ENCODE assay signal across 8 cellular contexts in the genomic region with DNA sequence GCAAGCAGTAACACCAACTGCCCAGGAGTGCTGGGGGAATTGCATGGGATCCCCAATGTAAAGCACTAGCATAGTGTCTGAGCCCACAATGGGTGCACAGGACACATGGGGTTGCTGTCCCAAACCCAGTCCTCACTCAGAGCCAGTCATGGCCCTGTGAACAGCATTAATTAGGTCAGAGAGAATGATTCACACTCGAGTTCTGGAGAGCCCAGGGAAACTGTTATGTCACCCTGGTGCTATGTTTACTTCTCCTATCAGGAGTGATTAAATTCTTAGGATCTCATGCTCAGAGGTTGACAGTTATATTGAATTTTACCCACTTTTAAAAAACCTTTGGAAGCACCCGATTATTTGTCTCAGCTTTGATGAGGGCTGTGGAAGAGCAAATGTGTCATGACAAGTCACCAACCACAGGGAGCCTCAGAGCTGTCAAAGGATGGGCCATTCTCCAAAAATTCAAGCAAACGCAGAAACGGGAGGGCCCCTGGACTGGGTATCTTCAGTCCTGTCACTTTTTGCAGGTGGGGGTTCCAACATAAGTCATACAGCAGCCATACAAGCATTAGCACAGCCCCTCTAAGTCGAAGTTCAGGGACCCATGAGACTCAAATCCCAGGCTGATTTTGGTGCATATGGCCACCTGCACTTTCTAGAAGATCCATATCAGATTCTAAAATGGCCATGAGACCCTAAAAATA. TPM values are rescaled to one million over a fixed set of nuclear protein-coding genes. Genes with fewer than 3 reads are reported as not detected.
A peak's percentile ranks its signal among the peaks of the same experiment; 100 is the strongest.
DNase-seq lines count a peak whose midpoint lies in the region; ATAC-seq, FAIRE-seq and TF ChIP-seq lines count a peak whose summit lies in the region.

No MANE protein-coding gene starts in this region.

- no peak for TF ChIP-seq RAD21 in neural cell (conservative IDR thresholded peaks at IDR 0.05)

- H3K4me3 ChIP-seq in GM06990 (replicated peaks; ENCODE audit: low read depth, low read length) (peak overlapping the region; percentile 81), epithelial cell of esophagus (ENCODE audit: low read length) (peak overlapping the region; percentile 61), neural cell (ENCODE audit: low read length) (peak overlapping the region; percentile 94)

- no peaks in the 10 kb centered on the region for H3K9me2 ChIP-seq in neural cell (ENCODE audit: insufficient read depth, low read length)

- TF ChIP-seq CTCF in GM06990 (IDR thresholded peaks at IDR 0.05; ENCODE audit: insufficient read depth, low read length, poor library complexity, severe bottlenecking) = no peak
- no peak for TF ChIP-seq CTCF in epithelial cell of esophagus (IDR thresholded peaks at IDR 0.05; ENCODE audit: insufficient read depth, low read depth, low read length, missing control alignments)
- TF ChIP-seq CTCF in neural cell (IDR thresholded peaks at IDR 0.05; ENCODE audit: poor library complexity, severe bottlenecking) = no peak

- H3K79me2 ChIP-seq in neural cell (replicated peaks; ENCODE audit: insufficient read depth, low read length) = no peaks in the 10 kb centered on the region

- FAIRE-seq in RCC 7860 (lab: Jason Lieb, UNC) = peak; percentile 65

- peaks cover 7% of the 10 kb centered on the region for H3K36me3 ChIP-seq in GM06990 (ENCODE audit: control insufficient read depth, insufficient read depth, low read length)
- H3K36me3 ChIP-seq in neural cell (ENCODE audit: insufficient read depth, low read length) = no peaks in the 10 kb centered on the region

- TF ChIP-seq EP300 in neural cell (conservative IDR thresholded peaks at IDR 0.05; ENCODE audit: poor library complexity, severe bottlenecking) = no peak

- no peak overlapping the region for H2AFZ ChIP-seq in neural cell (ENCODE audit: low read depth, low read length)

- DNase-seq in GM06990 (ENCODE audit: extremely low read depth, insufficient read length) = no peak
- DNase-seq in RCC 7860 (ENCODE audit: low spot score) = peak; percentile 79
- DNase-seq in epithelial cell of esophagus (ENCODE audit: low read depth) = peak; percentile 83
- DNase-seq in NK-92 treated with Interleukin-12 subunit alpha and Interleukin-12 subunit beta, amount 100 ng/mL, for 24 hours (lab: John Stamatoyannopoulos, UW) = no peak
- DNase-seq in NOMO-1 treated with dmso at 0.1 percent for 144 hours (lab: John Stamatoyannopoulos, UW; ENCODE audit: unreplicated experiment) = no peak
- DNase-seq in iPS-NIHi7 (ENCODE audit: extremely low spot score) = no peak

- no peak for ATAC-seq in GM19397 (IDR thresholded peaks at IDR 0.05; ENCODE audit: unreplicated experiment)

- no peak overlapping the region for H3K27ac ChIP-seq in neural cell (ENCODE audit: low read length)

- H3F3A ChIP-seq in neural cell (ENCODE audit: insufficient read depth, low read length, poor library complexity, severe bottlenecking) = no peaks in the 10 kb centered on the region

- H3K9me3 ChIP-seq in neural cell (ENCODE audit: low read length) = no peaks in the 10 kb centered on the region

- H3K27me3 ChIP-seq in GM06990 (replicated peaks; ENCODE audit: control insufficient read depth, insufficient read depth, low read length) (no peaks in the 10 kb centered on the region), neural cell (ENCODE audit: insufficient read depth, low read depth, low read length) (no peaks in the 10 kb centered on the region)

- peak overlapping the region; percentile 72 for H3K4me2 ChIP-seq in neural cell (ENCODE audit: low read length)

- H4K20me1 ChIP-seq in neural cell (ENCODE audit: insufficient read depth) = no peaks in the 10 kb centered on the region

- peak overlapping the region; percentile 82 for H3K9ac ChIP-seq in neural cell (ENCODE audit: low read length)

TF ChIP-seq in neural cell, 6 proteins besides CTCF, POLR2A, EP300 and RAD21:
- TF ChIP-seq TAF1 (IDR thresholded peaks at IDR 0.05; ENCODE audit: low read depth) = no peak
- TF ChIP-seq MXI1 (conservative IDR thresholded peaks at IDR 0.05; ENCODE audit: poor library complexity, severe bottlenecking) = no peak
- TF ChIP-seq EZH2 (IDR thresholded peaks at IDR 0.05; ENCODE audit: borderline replicate concordance, insufficient read depth, low read length, poor library complexity, severe bottlenecking) = no peak
- TF ChIP-seq REST (IDR thresholded peaks at IDR 0.05; ENCODE audit: borderline replicate concordance) = no peak
- no peak for TF ChIP-seq POLR2AphosphoS5 (IDR thresholded peaks at IDR 0.05)
- TF ChIP-seq SMC3 (conservative IDR thresholded peaks at IDR 0.05; ENCODE audit: poor library complexity) = no peak

RNA-seq across cellular contexts. Expression of gene RASSF4, which starts 1.3 kb away (rescaled TPM):
- 10.2 and 12.4 TPM in 2 replicates for polyA plus RNA-seq in neural cell
- polyA minus RNA-seq in neural cell = 6.3 and 10.0 TPM in 2 replicates

RNA-seq across cellular contexts. Expression of gene DEPP1, which starts 20.3 kb away (rescaled TPM):
- polyA plus RNA-seq in neural cell = 4.3 and 5.2 TPM in 2 replicates
- 9.5 and 10.4 TPM in 2 replicates for polyA minus RNA-seq in neural cell

RNA-seq across cellular contexts. Expression of gene ZNF22, which starts 42.4 kb away (rescaled TPM):
- polyA plus RNA-seq in neural cell = 32.9 and 34.1 TPM in 2 replicates
- polyA minus RNA-seq in neural cell = 34.6 and 35.8 TPM in 2 replicates

RNA-seq across cellular contexts. Expression of gene TMEM72, which starts 47.2 kb away (rescaled TPM):
- 1.4 TPM in 2 replicates for polyA plus RNA-seq in neural cell
- polyA minus RNA-seq in neural cell = 0.24 and 0.58 TPM in 2 replicates

Comparison
In these comparisons a context has a peak if more than half of its experiments do, and no peak if none do; other contexts are left out.
1. DNase-seq: peak in RCC 7860 (single experiment) and epithelial cell of esophagus (single experiment); none in GM06990 (single experiment), NK-92 treated with Interleukin-12 subunit alpha and Interleukin-12 subunit beta, amount 100 ng/mL, for 24 hours (single experiment), NOMO-1 treated with dmso at 0.1 percent for 144 hours (single experiment) and iPS-NIHi7 (single experiment).
2. Peak in every context shown above with its lines, with median percentiles within 50 percentile points of each other: H3K4me3 ChIP-seq.